1 cellular context compared by ENCODE assay signal in the genomic region with DNA sequence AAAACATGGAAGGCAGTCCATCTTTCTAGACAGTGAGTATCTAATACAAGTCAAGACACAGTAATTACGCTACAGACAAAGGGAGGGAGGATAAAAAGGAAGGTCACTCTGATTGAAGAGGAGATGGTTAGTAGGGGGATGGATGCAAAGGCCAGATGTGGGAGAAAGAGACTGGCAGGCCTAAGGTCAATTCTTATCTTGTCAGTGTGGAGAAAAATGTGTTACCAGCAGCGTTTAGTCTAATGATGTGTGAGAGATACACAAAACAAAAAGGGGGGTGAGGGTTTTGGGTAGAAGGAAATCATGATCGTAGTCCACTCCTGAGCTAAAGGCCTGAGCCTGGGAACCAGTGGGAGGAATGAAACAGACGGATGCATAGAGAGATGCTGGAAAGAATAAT.
TF ChIP-seq lines count a peak whose summit lies in the region.

No MANE protein-coding gene starts in this region.

TF ChIP-seq in SK-N-SH, 30 proteins besides CTCF, POLR2A, EP300 and RAD21 (continued from another document):
- TF ChIP-seq, protein P1, sequence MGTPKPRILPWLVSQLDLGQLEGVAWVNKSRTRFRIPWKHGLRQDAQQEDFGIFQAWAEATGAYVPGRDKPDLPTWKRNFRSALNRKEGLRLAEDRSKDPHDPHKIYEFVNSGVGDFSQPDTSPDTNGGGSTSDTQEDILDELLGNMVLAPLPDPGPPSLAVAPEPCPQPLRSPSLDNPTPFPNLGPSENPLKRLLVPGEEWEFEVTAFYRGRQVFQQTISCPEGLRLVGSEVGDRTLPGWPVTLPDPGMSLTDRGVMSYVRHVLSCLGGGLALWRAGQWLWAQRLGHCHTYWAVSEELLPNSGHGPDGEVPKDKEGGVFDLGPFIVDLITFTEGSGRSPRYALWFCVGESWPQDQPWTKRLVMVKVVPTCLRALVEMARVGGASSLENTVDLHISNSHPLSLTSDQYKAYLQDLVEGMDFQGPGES (IDR thresholded peaks at IDR 0.05; ENCODE audit: low read depth, low read length): no peak
- TF ChIP-seq, protein P2, sequence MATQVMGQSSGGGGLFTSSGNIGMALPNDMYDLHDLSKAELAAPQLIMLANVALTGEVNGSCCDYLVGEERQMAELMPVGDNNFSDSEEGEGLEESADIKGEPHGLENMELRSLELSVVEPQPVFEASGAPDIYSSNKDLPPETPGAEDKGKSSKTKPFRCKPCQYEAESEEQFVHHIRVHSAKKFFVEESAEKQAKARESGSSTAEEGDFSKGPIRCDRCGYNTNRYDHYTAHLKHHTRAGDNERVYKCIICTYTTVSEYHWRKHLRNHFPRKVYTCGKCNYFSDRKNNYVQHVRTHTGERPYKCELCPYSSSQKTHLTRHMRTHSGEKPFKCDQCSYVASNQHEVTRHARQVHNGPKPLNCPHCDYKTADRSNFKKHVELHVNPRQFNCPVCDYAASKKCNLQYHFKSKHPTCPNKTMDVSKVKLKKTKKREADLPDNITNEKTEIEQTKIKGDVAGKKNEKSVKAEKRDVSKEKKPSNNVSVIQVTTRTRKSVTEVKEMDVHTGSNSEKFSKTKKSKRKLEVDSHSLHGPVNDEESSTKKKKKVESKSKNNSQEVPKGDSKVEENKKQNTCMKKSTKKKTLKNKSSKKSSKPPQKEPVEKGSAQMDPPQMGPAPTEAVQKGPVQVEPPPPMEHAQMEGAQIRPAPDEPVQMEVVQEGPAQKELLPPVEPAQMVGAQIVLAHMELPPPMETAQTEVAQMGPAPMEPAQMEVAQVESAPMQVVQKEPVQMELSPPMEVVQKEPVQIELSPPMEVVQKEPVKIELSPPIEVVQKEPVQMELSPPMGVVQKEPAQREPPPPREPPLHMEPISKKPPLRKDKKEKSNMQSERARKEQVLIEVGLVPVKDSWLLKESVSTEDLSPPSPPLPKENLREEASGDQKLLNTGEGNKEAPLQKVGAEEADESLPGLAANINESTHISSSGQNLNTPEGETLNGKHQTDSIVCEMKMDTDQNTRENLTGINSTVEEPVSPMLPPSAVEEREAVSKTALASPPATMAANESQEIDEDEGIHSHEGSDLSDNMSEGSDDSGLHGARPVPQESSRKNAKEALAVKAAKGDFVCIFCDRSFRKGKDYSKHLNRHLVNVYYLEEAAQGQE (IDR thresholded peaks at IDR 0.05; ENCODE audit: low read depth, low read length): no peak
- TF ChIP-seq, protein P3, sequence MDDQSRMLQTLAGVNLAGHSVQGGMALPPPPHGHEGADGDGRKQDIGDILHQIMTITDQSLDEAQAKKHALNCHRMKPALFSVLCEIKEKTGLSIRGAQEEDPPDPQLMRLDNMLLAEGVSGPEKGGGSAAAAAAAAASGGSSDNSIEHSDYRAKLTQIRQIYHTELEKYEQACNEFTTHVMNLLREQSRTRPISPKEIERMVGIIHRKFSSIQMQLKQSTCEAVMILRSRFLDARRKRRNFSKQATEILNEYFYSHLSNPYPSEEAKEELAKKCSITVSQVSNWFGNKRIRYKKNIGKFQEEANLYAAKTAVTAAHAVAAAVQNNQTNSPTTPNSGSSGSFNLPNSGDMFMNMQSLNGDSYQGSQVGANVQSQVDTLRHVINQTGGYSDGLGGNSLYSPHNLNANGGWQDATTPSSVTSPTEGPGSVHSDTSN (IDR thresholded peaks at IDR 0.05): no peak
- TF ChIP-seq RCOR1 (IDR thresholded peaks at IDR 0.05; ENCODE audit: low read length) (peak; percentile 63; the same call in 1 of the 2 replicates), FOXJ3 (CRISPR knock-in tag; IDR thresholded peaks at IDR 0.05) (no peak), TCF12 (IDR thresholded peaks at IDR 0.05) (no peak), TAF1 (IDR thresholded peaks at IDR 0.05; ENCODE audit: borderline replicate concordance, low read depth, low read length) (no peak)
TF ChIP-seq in SK-N-SH: peak in this region for 2.
